In the genomic region with DNA sequence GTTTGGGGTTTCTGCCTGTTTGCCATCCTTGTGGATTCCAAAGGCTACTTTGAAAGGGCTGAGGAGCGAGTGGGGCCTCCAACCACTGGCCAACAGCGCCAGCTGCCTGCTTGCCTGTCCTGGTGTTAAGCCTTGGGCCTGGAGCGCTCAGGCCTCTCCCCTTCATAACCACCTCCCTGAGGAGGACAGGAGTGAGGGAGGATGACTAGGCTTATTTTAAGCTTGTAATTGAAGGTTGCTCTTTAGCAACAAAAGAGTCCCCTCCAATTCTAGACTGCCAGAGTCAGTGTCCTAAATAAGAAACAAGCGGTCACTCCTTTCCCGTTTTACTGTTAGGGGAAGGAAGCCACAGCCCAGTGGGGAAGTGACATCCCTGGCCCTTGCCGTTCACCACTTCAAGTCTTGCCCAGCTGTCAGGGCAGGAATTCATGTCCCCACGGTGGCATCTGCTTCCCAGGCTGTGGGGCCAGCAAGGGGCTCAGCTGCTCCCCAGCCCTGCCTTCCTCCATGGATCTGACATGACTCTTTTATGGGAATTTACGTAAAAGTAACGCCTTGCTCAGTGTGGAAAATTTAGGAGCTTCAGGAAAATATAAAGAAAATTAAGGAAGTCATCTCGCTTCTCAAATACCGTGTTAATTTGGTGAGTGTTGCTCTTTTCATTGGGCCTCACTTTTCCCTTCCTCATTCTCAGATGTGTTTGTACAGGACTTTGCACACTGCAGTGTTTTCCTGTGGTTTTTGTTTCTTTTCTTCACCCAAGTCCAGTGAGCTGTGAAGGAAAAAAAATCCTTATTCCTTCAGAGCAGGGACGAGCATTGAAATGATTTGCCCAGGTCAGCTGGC, we compare ENCODE assay signal across 1 cellular context.
TF ChIP-seq lines count a peak whose summit lies in the region.

No MANE protein-coding gene starts in this region.

TF ChIP-seq in K562, 482 proteins besides CTCF, POLR2A, EP300 and RAD21 (continued from another document):
- TF ChIP-seq, protein P1, sequence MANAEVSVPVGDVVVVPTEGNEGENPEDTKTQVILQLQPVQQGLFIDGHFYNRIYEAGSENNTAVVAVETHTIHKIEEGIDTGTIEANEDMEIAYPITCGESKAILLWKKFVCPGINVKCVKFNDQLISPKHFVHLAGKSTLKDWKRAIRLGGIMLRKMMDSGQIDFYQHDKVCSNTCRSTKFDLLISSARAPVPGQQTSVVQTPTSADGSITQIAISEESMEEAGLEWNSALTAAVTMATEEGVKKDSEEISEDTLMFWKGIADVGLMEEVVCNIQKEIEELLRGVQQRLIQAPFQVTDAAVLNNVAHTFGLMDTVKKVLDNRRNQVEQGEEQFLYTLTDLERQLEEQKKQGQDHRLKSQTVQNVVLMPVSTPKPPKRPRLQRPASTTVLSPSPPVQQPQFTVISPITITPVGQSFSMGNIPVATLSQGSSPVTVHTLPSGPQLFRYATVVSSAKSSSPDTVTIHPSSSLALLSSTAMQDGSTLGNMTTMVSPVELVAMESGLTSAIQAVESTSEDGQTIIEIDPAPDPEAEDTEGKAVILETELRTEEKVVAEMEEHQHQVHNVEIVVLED (CRISPR knock-in tag; IDR thresholded peaks at IDR 0.05) = no peak
- TF ChIP-seq, protein P2, sequence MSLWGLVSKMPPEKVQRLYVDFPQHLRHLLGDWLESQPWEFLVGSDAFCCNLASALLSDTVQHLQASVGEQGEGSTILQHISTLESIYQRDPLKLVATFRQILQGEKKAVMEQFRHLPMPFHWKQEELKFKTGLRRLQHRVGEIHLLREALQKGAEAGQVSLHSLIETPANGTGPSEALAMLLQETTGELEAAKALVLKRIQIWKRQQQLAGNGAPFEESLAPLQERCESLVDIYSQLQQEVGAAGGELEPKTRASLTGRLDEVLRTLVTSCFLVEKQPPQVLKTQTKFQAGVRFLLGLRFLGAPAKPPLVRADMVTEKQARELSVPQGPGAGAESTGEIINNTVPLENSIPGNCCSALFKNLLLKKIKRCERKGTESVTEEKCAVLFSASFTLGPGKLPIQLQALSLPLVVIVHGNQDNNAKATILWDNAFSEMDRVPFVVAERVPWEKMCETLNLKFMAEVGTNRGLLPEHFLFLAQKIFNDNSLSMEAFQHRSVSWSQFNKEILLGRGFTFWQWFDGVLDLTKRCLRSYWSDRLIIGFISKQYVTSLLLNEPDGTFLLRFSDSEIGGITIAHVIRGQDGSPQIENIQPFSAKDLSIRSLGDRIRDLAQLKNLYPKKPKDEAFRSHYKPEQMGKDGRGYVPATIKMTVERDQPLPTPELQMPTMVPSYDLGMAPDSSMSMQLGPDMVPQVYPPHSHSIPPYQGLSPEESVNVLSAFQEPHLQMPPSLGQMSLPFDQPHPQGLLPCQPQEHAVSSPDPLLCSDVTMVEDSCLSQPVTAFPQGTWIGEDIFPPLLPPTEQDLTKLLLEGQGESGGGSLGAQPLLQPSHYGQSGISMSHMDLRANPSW (CRISPR knock-in tag; IDR thresholded peaks at IDR 0.05) = no peak
- TF ChIP-seq, protein P3, sequence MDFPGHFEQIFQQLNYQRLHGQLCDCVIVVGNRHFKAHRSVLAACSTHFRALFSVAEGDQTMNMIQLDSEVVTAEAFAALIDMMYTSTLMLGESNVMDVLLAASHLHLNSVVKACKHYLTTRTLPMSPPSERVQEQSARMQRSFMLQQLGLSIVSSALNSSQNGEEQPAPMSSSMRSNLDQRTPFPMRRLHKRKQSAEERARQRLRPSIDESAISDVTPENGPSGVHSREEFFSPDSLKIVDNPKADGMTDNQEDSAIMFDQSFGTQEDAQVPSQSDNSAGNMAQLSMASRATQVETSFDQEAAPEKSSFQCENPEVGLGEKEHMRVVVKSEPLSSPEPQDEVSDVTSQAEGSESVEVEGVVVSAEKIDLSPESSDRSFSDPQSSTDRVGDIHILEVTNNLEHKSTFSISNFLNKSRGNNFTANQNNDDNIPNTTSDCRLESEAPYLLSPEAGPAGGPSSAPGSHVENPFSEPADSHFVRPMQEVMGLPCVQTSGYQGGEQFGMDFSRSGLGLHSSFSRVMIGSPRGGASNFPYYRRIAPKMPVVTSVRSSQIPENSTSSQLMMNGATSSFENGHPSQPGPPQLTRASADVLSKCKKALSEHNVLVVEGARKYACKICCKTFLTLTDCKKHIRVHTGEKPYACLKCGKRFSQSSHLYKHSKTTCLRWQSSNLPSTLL (IDR thresholded peaks at IDR 0.05) = no peak
- peak; percentile 54 for TF ChIP-seq L3MBTL2 (IDR thresholded peaks at IDR 0.05)
